In the genomic region with DNA sequence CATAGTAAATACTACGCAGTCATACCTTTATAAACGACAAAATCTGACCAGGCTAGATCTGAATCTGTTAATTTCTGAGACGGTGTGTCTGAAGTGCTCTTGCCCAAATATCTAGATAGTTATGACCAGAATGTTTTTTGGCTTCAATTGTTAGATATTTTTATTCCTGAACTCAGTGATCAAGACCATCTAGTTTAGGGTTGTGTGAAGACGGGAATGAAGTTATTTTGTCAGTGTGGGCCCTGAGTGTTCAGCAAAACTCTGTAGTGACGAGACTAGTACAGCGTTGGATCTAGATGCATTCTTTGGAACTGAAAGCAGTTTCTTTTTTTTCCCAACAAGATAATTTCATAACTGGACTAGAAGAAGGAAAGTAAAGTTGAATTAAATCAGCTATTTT, we compare ENCODE assay signal across 10 cellular contexts. TPM values are rescaled to one million over a fixed set of nuclear protein-coding genes. Genes with fewer than 3 reads are reported as not detected.
A peak's percentile ranks its signal among the peaks of the same experiment; 100 is the strongest.
DNase-seq lines count a peak whose midpoint lies in the region; ATAC-seq and TF ChIP-seq lines count a peak whose summit lies in the region.
"Had no signal": no experiment of that assay in that cellular context is flagged by ENCODE, and none has a peak within 500 bp of the region (broad histone marks: within the 10 kb centered on the region; RNA-seq: fewer than 3 reads in every experiment).

No MANE protein-coding gene starts in this region.

- intact Hi-C loops in left ventricle myocardium inferior (cut with micrococcal nuclease), result no loop called here
- intact Hi-C loops in Right ventricle myocardium inferior (cut with DNase I), result loop anchor here (10.0 kb wide), 2 partner anchors 77 to 1243 kb away; partner anchors contain the start of gene SHPRH
- intact Hi-C loops in body of pancreas (cut with DNase I), result loop anchor here (10.0 kb wide), 1 partner anchor 353 kb away; no protein-coding TSS in a partner anchor
- intact Hi-C loops in vagina (cut with DNase I), result no loop called here

- TF ChIP-seq CTCF in left ventricle myocardium inferior (IDR thresholded peaks at IDR 0.05; ENCODE audit: borderline replicate concordance), result no peak
- TF ChIP-seq CTCF in body of pancreas (IDR thresholded peaks at IDR 0.05), result no peak
- TF ChIP-seq CTCF in vagina (IDR thresholded peaks at IDR 0.05), result no peak

- H3K4me3 ChIP-seq in left ventricle myocardium inferior, result peak overlapping the region; percentile 34
- H3K4me3 ChIP-seq in body of pancreas, result no peak overlapping the region
- H3K4me3 ChIP-seq in vagina, result peak overlapping the region; percentile 12 to 17

- H3K27ac ChIP-seq in left ventricle myocardium inferior (replicated peaks) (peak overlapping the region; percentile 96), body of pancreas (peak overlapping the region; percentile 22 to 94 (median 53)), vagina (peak overlapping the region; percentile 96)

- H3K9me3 ChIP-seq in left ventricle myocardium inferior (replicated peaks) (no peaks in the 10 kb centered on the region), body of pancreas (no peaks in the 10 kb centered on the region), vagina (no peaks in the 10 kb centered on the region)

- no peak for DNase-seq in left ventricle myocardium inferior
- no peak for DNase-seq in Right ventricle myocardium inferior (ENCODE audit: missing footprints)
- DNase-seq in body of pancreas, result no peak
- DNase-seq in myocyte (ENCODE audit: low read depth), result peak; percentile 66
- DNase-seq in vagina (ENCODE audit: extremely low spot score in 2 of 2), result no peak
- DNase-seq in stimulated activated naive CD4-positive, alpha-beta T cell (lab: John Stamatoyannopoulos, UW), result no peak
- DNase-seq: activated CD4-positive, alpha-beta T cell treated with anti-CD3 and anti-CD28 coated beads for 4 hours; COR-L47 had no signal

- H3K36me3 ChIP-seq in left ventricle myocardium inferior, result no peaks in the 10 kb centered on the region
- no peaks in the 10 kb centered on the region for H3K36me3 ChIP-seq in body of pancreas (replicated peaks in 1 of 2; ENCODE audit: insufficient read depth in 1 of 2, low read depth in 2 of 2)
- H3K36me3 ChIP-seq in vagina, result peaks cover 0 to 5% of the 10 kb centered on the region in 2 donors

- ATAC-seq in Right ventricle myocardium inferior, result no peak
- no peak for ATAC-seq in body of pancreas
- ATAC-seq in HG02678 (IDR thresholded peaks at IDR 0.05; ENCODE audit: unreplicated experiment), result no peak
- ATAC-seq in HG03520 (IDR thresholded peaks at IDR 0.05; ENCODE audit: unreplicated experiment), result no peak

- WGBS in body of pancreas, 2 donors, result 28 to 29% methylated on average over 6 of the region's 6 CpGs

- TF ChIP-seq POLR2A in body of pancreas (IDR thresholded peaks at IDR 0.05) (no peak), vagina (IDR thresholded peaks at IDR 0.05) (no peak)

- H3K27me3 ChIP-seq in left ventricle myocardium inferior (ENCODE audit: low read depth) (no peaks in the 10 kb centered on the region), body of pancreas (no peaks in the 10 kb centered on the region), vagina (no peaks in the 10 kb centered on the region)

- H3K4me1 ChIP-seq in left ventricle myocardium inferior, result peaks cover 64% of the 10 kb centered on the region
- H3K4me1 ChIP-seq in body of pancreas, result peaks cover 42% of the 10 kb centered on the region
- H3K4me1 ChIP-seq in vagina, result peaks cover 10% of the 10 kb centered on the region

RNA-seq across cellular contexts. Expression of gene STXBP5, which starts 3.1 kb away (rescaled TPM):
- total RNA-seq in left ventricle myocardium inferior (14.4 TPM), Right ventricle myocardium inferior (13.8 TPM), body of pancreas (10 to 100 TPM; 25.9 to 30.3 TPM), myocyte (35.2 and 36.5 TPM in 2 replicates), vagina (33.9 TPM)
- 11.9 TPM for polyA plus RNA-seq in myocyte (2012)

Comparison
In these comparisons a context has a peak if more than half of its experiments do, and no peak if none do; other contexts are left out.
1. intact Hi-C loops: an anchor here in Right ventricle myocardium inferior (10.0 kb wide) and body of pancreas (10.0 kb wide); none called in left ventricle myocardium inferior and vagina.
2. H3K4me3 ChIP-seq: peak in left ventricle myocardium inferior (single experiment) and vagina (2 of 2); none in body of pancreas (0 of 2).
3. Peak in every context shown above with its lines, with median percentiles within 50 percentile points of each other: H3K27ac ChIP-seq.